Comparison of ENCODE assay signal across 8 cellular contexts in the genomic region with DNA sequence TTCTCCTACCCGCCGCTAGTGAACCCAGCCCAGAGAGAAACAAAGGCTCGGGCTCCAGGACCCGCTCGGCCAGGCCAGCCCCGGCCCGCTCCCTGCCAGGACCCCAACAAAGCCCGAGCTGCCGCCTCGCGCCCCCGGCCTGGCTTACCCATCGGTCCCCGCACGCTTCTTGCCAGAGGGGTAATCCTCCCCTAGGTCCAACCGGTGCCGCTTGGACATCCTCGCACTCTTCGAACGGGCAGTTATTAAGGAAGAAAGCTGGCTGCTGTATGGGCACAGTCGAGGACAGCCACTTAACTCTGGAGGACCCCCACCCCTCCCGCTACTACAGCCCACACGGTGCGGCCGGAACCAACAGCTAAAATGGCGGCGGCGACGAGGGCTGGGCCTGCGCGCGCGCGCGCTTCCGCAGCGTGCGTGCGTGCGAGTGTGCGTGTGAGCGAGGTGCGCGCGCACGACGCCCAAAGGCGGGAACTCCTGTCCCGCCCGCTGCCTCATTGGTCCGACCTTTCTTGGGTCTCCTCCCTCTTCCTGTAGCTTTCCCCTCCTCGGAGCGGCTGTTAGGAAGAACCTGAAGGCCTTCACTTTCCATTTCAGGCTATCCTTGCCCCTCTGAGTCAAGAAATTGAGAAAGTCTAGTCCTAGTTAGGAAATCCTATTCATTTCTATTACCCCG. TPM values are rescaled to one million over a fixed set of nuclear protein-coding genes. Genes with fewer than 3 reads are reported as not detected.
A peak's percentile ranks its signal among the peaks of the same experiment; 100 is the strongest.
DNase-seq lines count a peak whose midpoint lies in the region; TF ChIP-seq lines count a peak whose summit lies in the region.

A gene (minus strand): TSS at position 380 of the 676 bp plus-strand sequence. CDS start 161 bp downstream, at position 219.

- peaks cover 33% of the 10 kb centered on the region for H3K36me3 Mint-ChIP-seq in activated naive CD4-positive, alpha-beta T cell treated with anti-CD3 and anti-CD28 coated beads for 36 hours (ENCODE audit: low read depth)

- peaks cover 18% of the 10 kb centered on the region for H3K4me1 ChIP-seq in neuron (ENCODE audit: insufficient read depth, low read length)
- H3K4me1 ChIP-seq in subcutaneous abdominal adipose tissue (ENCODE audit: control insufficient read depth in 5 of 5, insufficient read depth in 5 of 5, low read length in 5 of 5), result peaks cover 2 to 25% (median 20%) of the 10 kb centered on the region in 5 donors

- H3K36me3 ChIP-seq in neuron (ENCODE audit: insufficient read depth, low read length), result peaks cover 17% of the 10 kb centered on the region
- H3K36me3 ChIP-seq in subcutaneous abdominal adipose tissue (ENCODE audit: control insufficient read depth in 5 of 5, insufficient read depth in 5 of 5, low read length in 5 of 5), result peaks cover 0 to 2% (median 0%) of the 10 kb centered on the region in 5 donors

- peak within 1 kb of the TSS; percentile 96 for H3K27ac Mint-ChIP-seq in activated naive CD4-positive, alpha-beta T cell treated with anti-CD3 and anti-CD28 coated beads for 36 hours

- H3K4me3 Mint-ChIP-seq in activated naive CD4-positive, alpha-beta T cell treated with anti-CD3 and anti-CD28 coated beads for 36 hours, result peak within 1 kb of the TSS; percentile 95

- H3K9me3 Mint-ChIP-seq in activated naive CD4-positive, alpha-beta T cell treated with anti-CD3 and anti-CD28 coated beads for 36 hours, result no peaks in the 10 kb centered on the region

- in situ Hi-C loops in SK-MEL-5 (cut with HindIII; ENCODE audit: low pct_unique_long_range_greater_than_20kb, low sequenced_read_pairs), result no loop called here

- H2AFZ ChIP-seq in neuron (ENCODE audit: low read depth, low read length), result peak within 1 kb of the TSS; percentile 96

- no peaks in the 10 kb centered on the region for H3K27me3 Mint-ChIP-seq in activated naive CD4-positive, alpha-beta T cell treated with anti-CD3 and anti-CD28 coated beads for 36 hours (ENCODE audit: low read depth)

- DNase-seq in GM03348 (ENCODE audit: low spot score) (peak; percentile 97), HEK293T (ENCODE audit: extremely low spot score) (peak; percentile 81), MV-4-11 (lab: John Stamatoyannopoulos, UW) (peak; percentile 97), SK-MEL-5 (ENCODE audit: low read depth, low spot score) (peak; percentile 95), foreskin melanocyte (peak; percentile 94)
- DNase-seq in activated naive CD4-positive, alpha-beta T cell treated with anti-CD3 and anti-CD28 coated beads for 36 hours, result peak; percentile 94

- peak within 1 kb of the TSS; percentile 99 for H3K27ac ChIP-seq in subcutaneous abdominal adipose tissue (ENCODE audit: low read depth, low read length)

- intact Hi-C loops in activated naive CD4-positive, alpha-beta T cell treated with anti-CD3 and anti-CD28 coated beads for 36 hours (cut with micrococcal nuclease), result loop anchor here (1.0 to 2.0 kb wide), 10 partner anchors 27 to 1330 kb away; a partner anchor contains a TSS

- POLR2A ChIA-PET in HEK293T (lab: Yijun Ruan, JAX), result interaction anchor here (0.6 to 2.0 kb wide), 29 partner anchors 8 to 333 kb away, joined by 3 to 21 read pairs (median 4); no protein-coding TSS in a partner anchor

- H3K27me3 ChIP-seq in neuron (ENCODE audit: insufficient read depth, low read length) (no peaks in the 10 kb centered on the region), subcutaneous abdominal adipose tissue (ENCODE audit: control insufficient read depth in 5 of 5, insufficient read depth in 4 of 5, low read length in 5 of 5) (no peaks in the 10 kb centered on the region)

- H3K9ac ChIP-seq in subcutaneous abdominal adipose tissue (ENCODE audit: low read length in 5 of 5), result peak within 1 kb of the TSS; percentile 90 to 100 (median 100)

- no peaks in the 10 kb centered on the region for H3K9me3 ChIP-seq in neuron (ENCODE audit: low read length)
- H3K9me3 ChIP-seq in subcutaneous abdominal adipose tissue (ENCODE audit: control insufficient read depth in 5 of 5, low read length in 5 of 5), result no peaks in the 10 kb centered on the region

- H3K4me3 ChIP-seq in neuron (ENCODE audit: low read length) (peak within 1 kb of the TSS; percentile 81), subcutaneous abdominal adipose tissue (ENCODE audit: low read depth in 1 of 5, low read length in 5 of 5) (peak within 1 kb of the TSS; percentile 91 to 99 (median 96))

- peaks cover 37% of the 10 kb centered on the region for H3K4me1 Mint-ChIP-seq in activated naive CD4-positive, alpha-beta T cell treated with anti-CD3 and anti-CD28 coated beads for 36 hours (ENCODE audit: low read depth)

- CTCF ChIA-PET in HEK293T (lab: Yijun Ruan, JAX), result interaction anchor here (0.6 to 1.2 kb wide), 3 partner anchors 15 to 104 kb away, joined by 3 read pairs; no protein-coding TSS in a partner anchor
- CTCF ChIA-PET in activated naive CD4-positive, alpha-beta T cell treated with anti-CD3 and anti-CD28 coated beads for 36 hours (lab: Charles Lee), result interaction anchor here (0.5 to 1.0 kb wide), 4 partner anchors 18 to 1874 kb away, joined by 3 read pairs; no protein-coding TSS in a partner anchor

TF ChIP-seq in HEK293T, 16 proteins besides CTCF, POLR2A, EP300 and RAD21:
- TF ChIP-seq ELF4 (IDR thresholded peaks at IDR 0.05), result no peak
- TF ChIP-seq LEF1 (IDR thresholded peaks at IDR 0.05; ENCODE audit: borderline replicate concordance), result no peak
- no peak for TF ChIP-seq SUZ12 (IDR thresholded peaks at IDR 0.05)
- TF ChIP-seq NFRKB (IDR thresholded peaks at IDR 0.05), result peak; percentile 38; the same call in 1 of the 2 replicates
- peak; percentile 68 for TF ChIP-seq L3MBTL2 (conservative IDR thresholded peaks at IDR 0.05)
- TF ChIP-seq ARNT (IDR thresholded peaks at IDR 0.05), result 0 out of 2 replicates have a peak, but pooled peaks have one; percentile 57

RNA-seq across cellular contexts. Expression of the gene that starts here (rescaled TPM):
- total RNA-seq in SK-MEL-5 (2014; rRNA removed; shearing (Covaris generic)), result 188 and 203 TPM in 2 replicates
- polyA plus RNA-seq in SK-MEL-5 (2015; cell fraction: cytosol; rRNA removed), result 99.2 and 116 TPM in 2 replicates
- polyA plus RNA-seq in SK-MEL-5 (2015; cell fraction: nucleus; rRNA removed), result 745 and 777 TPM in 2 replicates
- total RNA-seq in activated naive CD4-positive, alpha-beta T cell treated with anti-CD3 and anti-CD28 coated beads for 36 hours, result 100 to 1,000 TPM; 197 to 199 TPM

Comparison
In these comparisons a context has a peak if more than half of its experiments do, and no peak if none do; other contexts are left out.
1. Peak in every context shown above with its lines: DNase-seq, H3K4me3 ChIP-seq and H3K27ac ChIP-seq.